Comparison of ENCODE assay signal across 11 cellular contexts in the genomic region with DNA sequence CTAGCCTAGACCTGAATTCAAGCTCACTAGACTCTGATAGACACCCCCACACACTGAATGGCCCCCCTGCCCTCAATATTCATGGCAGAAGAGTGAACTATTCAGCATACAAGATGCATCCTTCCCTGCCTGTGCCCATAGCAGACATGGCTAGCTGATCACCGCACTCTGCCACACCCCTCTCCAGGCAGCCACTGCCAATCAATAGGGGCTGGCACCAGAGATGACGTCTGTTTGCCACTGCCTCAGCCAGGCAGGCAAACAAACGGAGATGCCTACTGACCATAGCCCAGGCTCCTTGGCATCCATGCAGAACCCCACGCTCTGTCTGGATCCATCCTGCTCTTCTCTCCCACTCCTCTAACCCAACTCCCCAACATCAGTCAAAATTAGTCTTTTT. TPM values are rescaled to one million over a fixed set of nuclear protein-coding genes. Genes with fewer than 3 reads are reported as not detected.
DNase-seq lines count a peak whose midpoint lies in the region; ATAC-seq and TF ChIP-seq lines count a peak whose summit lies in the region.
"Had no signal": no experiment of that assay in that cellular context is flagged by ENCODE, and none has a peak within 500 bp of the region (broad histone marks: within the 10 kb centered on the region; RNA-seq: fewer than 3 reads in every experiment).

No MANE protein-coding gene starts in this region.

- H3K4me1 ChIP-seq in lower lobe of right lung (peaks cover 6% of the 10 kb centered on the region), prostate gland (replicated peaks) (peaks cover 3% of the 10 kb centered on the region), left ventricle myocardium inferior (peaks cover 24% of the 10 kb centered on the region)

- peak; percentile 18 to 25 for ATAC-seq in lower lobe of right lung
- ATAC-seq in GM21576 (IDR thresholded peaks at IDR 0.05; ENCODE audit: unreplicated experiment) = no peak
- ATAC-seq: activated CD4-positive, CD25-positive, alpha-beta regulatory T cell treated with anti-CD3 and anti-CD28 coated beads, Interleukin-2, amount 50 U/mL, for 24 hours had no signal

- peak; percentile 38 for DNase-seq in GM12865 (ENCODE audit: low read depth)
- peak; percentile 25 for DNase-seq in KBM-7
- DNase-seq in T-helper 2 cell treated with Interferon-gamma antibody and Interleukin-4, amounts not matched to agents 5 μg/mL and 100 μg/mL, for 36 hours (ENCODE audit: low spot score) = no peak
- no peak for DNase-seq in lower lobe of right lung
- DNase-seq in prostate gland (ENCODE audit: low spot score) = no peak
- no peak for DNase-seq in left ventricle myocardium inferior
- DNase-seq: activated naive CD4-positive, alpha-beta T cell treated with anti-CD3 and anti-CD28 coated beads, Interleukin-2, amount 10 ng/mL, durations not matched to agents 7 days and 5 days; hippocampal formation had no signal

- TF ChIP-seq POLR2A in prostate gland (IDR thresholded peaks at IDR 0.05) = no peak

- intact Hi-C loops in lower lobe of right lung (cut with DNase I) (no loop called here), prostate gland (cut with DNase I) (no loop called here), left ventricle myocardium inferior (cut with micrococcal nuclease) (no loop called here)

- H3K27me3 ChIP-seq in lower lobe of right lung (ENCODE audit: low read depth) (no peaks in the 10 kb centered on the region), prostate gland (replicated peaks; ENCODE audit: insufficient read depth) (no peaks in the 10 kb centered on the region), left ventricle myocardium inferior (ENCODE audit: low read depth) (no peaks in the 10 kb centered on the region)

- H3K9me3 Mint-ChIP-seq in T-helper 2 cell treated with Interferon-gamma antibody and Interleukin-4, amounts not matched to agents 5 μg/mL and 100 μg/mL, for 36 hours = no peaks in the 10 kb centered on the region
- H3K9me3 Mint-ChIP-seq: activated naive CD4-positive, alpha-beta T cell treated with anti-CD3 and anti-CD28 coated beads, Interleukin-2, amount 10 ng/mL, durations not matched to agents 7 days and 5 days had no signal

- H3K4me3 ChIP-seq in GM12865 (ENCODE audit: low read depth, low read length) (no peak overlapping the region), lower lobe of right lung (no peak overlapping the region), prostate gland (no peak overlapping the region), left ventricle myocardium inferior (no peak overlapping the region)

- H3K4me3 Mint-ChIP-seq in T-helper 2 cell treated with Interferon-gamma antibody and Interleukin-4, amounts not matched to agents 5 μg/mL and 100 μg/mL, for 36 hours = no peak overlapping the region
- H3K4me3 Mint-ChIP-seq: activated naive CD4-positive, alpha-beta T cell treated with anti-CD3 and anti-CD28 coated beads, Interleukin-2, amount 10 ng/mL, durations not matched to agents 7 days and 5 days had no signal

- TF ChIP-seq CTCF in GM12865 (IDR thresholded peaks at IDR 0.05; ENCODE audit: insufficient read depth, low read depth, low read length, missing control alignments) (no peak), lower lobe of right lung (IDR thresholded peaks at IDR 0.05) (no peak), prostate gland (IDR thresholded peaks at IDR 0.05) (no peak), left ventricle myocardium inferior (IDR thresholded peaks at IDR 0.05; ENCODE audit: borderline replicate concordance) (no peak)

- H3K27ac Mint-ChIP-seq in T-helper 2 cell treated with Interferon-gamma antibody and Interleukin-4, amounts not matched to agents 5 μg/mL and 100 μg/mL, for 36 hours = peak overlapping the region; percentile 11
- H3K27ac Mint-ChIP-seq: activated naive CD4-positive, alpha-beta T cell treated with anti-CD3 and anti-CD28 coated beads, Interleukin-2, amount 10 ng/mL, durations not matched to agents 7 days and 5 days had no signal

- peaks cover 9% of the 10 kb centered on the region for H3K36me3 Mint-ChIP-seq in T-helper 2 cell treated with Interferon-gamma antibody and Interleukin-4, amounts not matched to agents 5 μg/mL and 100 μg/mL, for 36 hours (ENCODE audit: low read depth)

- H3K4me1 Mint-ChIP-seq in T-helper 2 cell treated with Interferon-gamma antibody and Interleukin-4, amounts not matched to agents 5 μg/mL and 100 μg/mL, for 36 hours (ENCODE audit: low read depth) = no peaks in the 10 kb centered on the region
- H3K4me1 Mint-ChIP-seq: activated naive CD4-positive, alpha-beta T cell treated with anti-CD3 and anti-CD28 coated beads, Interleukin-2, amount 10 ng/mL, durations not matched to agents 7 days and 5 days had no signal

- H3K27me3 Mint-ChIP-seq in T-helper 2 cell treated with Interferon-gamma antibody and Interleukin-4, amounts not matched to agents 5 μg/mL and 100 μg/mL, for 36 hours (ENCODE audit: low read depth) = peaks cover 27% of the 10 kb centered on the region

- WGBS in prostate gland = 84% methylated on average over 4 of the region's 4 CpGs

- in situ Hi-C loops in KBM-7 (cut with MboI; ENCODE audit: low pct_unique_long_range_greater_than_20kb, low sequenced_read_pairs) = no loop called here

- H3K27ac ChIP-seq in lower lobe of right lung (no peak overlapping the region), prostate gland (no peak overlapping the region), left ventricle myocardium inferior (replicated peaks) (no peak overlapping the region)
- H3K27ac ChIP-seq: KMS-11 had no signal

- H3K9me3 ChIP-seq in lower lobe of right lung = no peaks in the 10 kb centered on the region
- H3K9me3 ChIP-seq in prostate gland = no peaks in the 10 kb centered on the region
- no peaks in the 10 kb centered on the region for H3K9me3 ChIP-seq in left ventricle myocardium inferior (replicated peaks)

- H3K36me3 ChIP-seq in lower lobe of right lung (peaks cover 5% of the 10 kb centered on the region), prostate gland (peaks cover 0 to 10% of the 10 kb centered on the region in 2 donors), left ventricle myocardium inferior (peaks cover 7% of the 10 kb centered on the region)

RNA-seq across cellular contexts. Expression of a gene that starts 13.8 kb away (rescaled TPM):
- total RNA-seq in lower lobe of right lung (1.8 TPM), prostate gland (under 1 TPM; 0.27 to 0.51 TPM), left ventricle myocardium inferior (not detected)

RNA-seq across cellular contexts. Expression of a gene that starts 42.6 kb away (rescaled TPM):
- 29.5 TPM for total RNA-seq in lower lobe of right lung
- total RNA-seq in prostate gland = 10 to 100 TPM; 23.4 to 55.5 TPM
- total RNA-seq in left ventricle myocardium inferior = 27.1 TPM

Comparison
In these comparisons a context has a peak if more than half of its experiments do, and no peak if none do; other contexts are left out.
1. DNase-seq: peak in GM12865 (single experiment) and KBM-7 (single experiment); none in T-helper 2 cell treated with Interferon-gamma antibody and Interleukin-4, amounts not matched to agents 5 μg/mL and 100 μg/mL, for 36 hours (single experiment), lower lobe of right lung (single experiment), prostate gland (single experiment) and left ventricle myocardium inferior (single experiment).